8 cellular contexts compared by ENCODE assay signal in genomic region chr18:59783138-59783537, GRCh38.
A peak's percentile ranks its signal among the peaks of the same experiment; 100 is the strongest.
DNase-seq lines count a peak whose midpoint lies in the region; ATAC-seq and TF ChIP-seq lines count a peak whose summit lies in the region.

No MANE protein-coding gene starts in this region.

- TF ChIP-seq CTCF in cardiac fibroblast (IDR thresholded peaks at IDR 0.05; ENCODE audit: low read depth, low read length), result peak; percentile 69

- peak; percentile 81 for ATAC-seq in HG03175 (IDR thresholded peaks at IDR 0.05; ENCODE audit: unreplicated experiment)

- peak; percentile 93 for DNase-seq in DMS53 (lab: John Stamatoyannopoulos, UW)
- DNase-seq in GM19238 (ENCODE audit: insufficient read length, low spot score), result peak; percentile 31
- DNase-seq in NCI-H510A (lab: John Stamatoyannopoulos, UW), result peak; percentile 17
- DNase-seq in cardiac fibroblast (ENCODE audit: low read depth in 2 of 2), result peak; percentile 83 to 88
- peak; percentile 74 for DNase-seq in myocyte (ENCODE audit: low read depth)
- DNase-seq in OCI-M2 (lab: John Stamatoyannopoulos, UW; ENCODE audit: unreplicated experiment), result no peak
- no peak for DNase-seq in activated effector memory CD4-positive, alpha-beta T cell treated with anti-CD3 and anti-CD28 coated beads, Interleukin-2, amount 50 U/mL, for 16 hours

- no peak overlapping the region for H3K4me3 ChIP-seq in cardiac fibroblast (replicated peaks in 1 of 2; ENCODE audit: low read depth in 2 of 2, low read length in 2 of 2)

Comparison
In these comparisons a context has a peak if more than half of its experiments do, and no peak if none do; other contexts are left out.
1. DNase-seq: peak in DMS53 (single experiment), GM19238 (single experiment), NCI-H510A (single experiment), cardiac fibroblast (2 of 2) and myocyte (single experiment); none in OCI-M2 (single experiment) and activated effector memory CD4-positive, alpha-beta T cell treated with anti-CD3 and anti-CD28 coated beads, Interleukin-2, amount 50 U/mL, for 16 hours (single experiment).